ENCODE assay signal across 14 cellular contexts in the genomic region with DNA sequence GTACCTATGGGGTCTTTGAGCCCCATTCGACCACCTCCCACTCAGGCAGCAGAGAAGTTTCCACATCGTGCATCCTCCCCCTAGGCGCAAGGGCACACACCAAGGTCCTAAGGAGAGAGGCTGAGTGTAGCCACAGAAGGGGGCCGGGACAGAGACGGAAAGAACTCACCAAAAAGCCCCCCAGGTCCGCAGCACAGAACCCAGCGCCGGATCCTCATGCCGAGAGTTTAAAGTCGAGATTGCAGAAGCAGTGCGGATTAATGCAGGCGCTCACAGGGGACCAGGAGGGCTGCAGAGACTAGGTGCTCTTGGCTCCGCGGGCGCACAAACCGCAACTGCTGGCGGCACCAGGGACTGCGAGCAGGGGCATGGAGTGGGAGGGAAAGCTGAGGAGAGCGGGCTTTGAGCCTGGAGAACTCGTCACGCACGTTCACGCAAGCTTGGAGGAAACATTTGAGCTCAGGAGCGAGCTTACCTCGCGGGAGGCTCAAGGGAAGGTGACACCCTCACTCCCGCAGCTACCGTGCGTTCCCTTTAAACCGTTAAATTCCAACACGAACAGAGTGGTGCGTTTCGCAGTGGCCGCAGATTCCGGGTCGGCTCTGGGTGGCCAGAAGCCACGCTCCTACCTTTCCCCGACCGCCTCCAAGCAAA. TPM values are rescaled to one million over a fixed set of nuclear protein-coding genes. Genes with fewer than 3 reads are reported as not detected.
DNase-seq lines count a peak whose midpoint lies in the region; ATAC-seq and TF ChIP-seq lines count a peak whose summit lies in the region.
"Had no signal": no experiment of that assay in that cellular context is flagged by ENCODE, and none has a peak within 500 bp of the region (broad histone marks: within the 10 kb centered on the region; RNA-seq: fewer than 3 reads in every experiment).

No MANE protein-coding gene starts in this region.

- H4K8ac ChIP-seq in H9 (replicated peaks; ENCODE audit: insufficient read length, low read depth, low read length), result no peak overlapping the region

- H3K36me3 ChIP-seq in ES-I3 (ENCODE audit: insufficient read depth, low read length) (no peaks in the 10 kb centered on the region), osteoblast (ENCODE audit: insufficient read depth, low read length) (no peaks in the 10 kb centered on the region)
- H3K36me3 ChIP-seq: colonic mucosa, HAP-1, thoracic aorta had no signal

- H2BK120ac ChIP-seq in H9 (ENCODE audit: low read depth, low read length, poor library complexity, severe bottlenecking), result no peak overlapping the region

- ATAC-seq in central memory CD8-positive, alpha-beta T cell (replicated peaks; ENCODE audit: extremely low read depth, poor library complexity, severe bottlenecking), result no peak
- no peak for ATAC-seq in GM18868 (IDR thresholded peaks at IDR 0.05; ENCODE audit: unreplicated experiment)

- peaks cover 99% of the 10 kb centered on the region for H3K27me3 Mint-ChIP-seq in H9 (ENCODE audit: low read depth)
- peaks cover 97% of the 10 kb centered on the region for H3K27me3 Mint-ChIP-seq in central memory CD8-positive, alpha-beta T cell

- no peak overlapping the region for H3K27ac Mint-ChIP-seq in H9
- H3K27ac Mint-ChIP-seq in central memory CD8-positive, alpha-beta T cell (ENCODE audit: low read depth), result peak overlapping the region; percentile 19

- H3K9ac ChIP-seq in ES-I3 (ENCODE audit: low read depth, low read length) (peak overlapping the region; percentile 22; the same call in 1 of the 2 replicates), H9 (ENCODE audit: extremely low read depth, insufficient read length, low read length) (no peak overlapping the region)

- H4K20me1 ChIP-seq in H9 (ENCODE audit: control insufficient read depth, insufficient read depth, insufficient read length) (no peaks in the 10 kb centered on the region), osteoblast (ENCODE audit: insufficient read depth, low read length) (no peaks in the 10 kb centered on the region)

- no peaks in the 10 kb centered on the region for H3K36me3 Mint-ChIP-seq in H9 (ENCODE audit: insufficient read depth in 1 of 3, low read depth in 3 of 3)
- peaks cover 7% of the 10 kb centered on the region for H3K36me3 Mint-ChIP-seq in central memory CD8-positive, alpha-beta T cell (ENCODE audit: insufficient read depth)

- H3K4me1 ChIP-seq in ES-I3 (ENCODE audit: insufficient read depth, low read length), result peaks cover 25% of the 10 kb centered on the region
- H3K4me1 ChIP-seq in H9 (ENCODE audit: insufficient read depth, low read length), result peaks cover 4% of the 10 kb centered on the region
- H3K4me1 ChIP-seq in osteoblast (ENCODE audit: insufficient read depth, low read length), result no peaks in the 10 kb centered on the region
- H3K4me1 ChIP-seq: colonic mucosa, HAP-1 had no signal

- no peak overlapping the region for H2BK20ac ChIP-seq in H9 (ENCODE audit: low read depth, low read length, poor library complexity, severe bottlenecking)

- no peak overlapping the region for H2AK5ac ChIP-seq in H9 (ENCODE audit: insufficient read length, low read length)

- no peak overlapping the region for H3K18ac ChIP-seq in H9 (ENCODE audit: insufficient read length, low read depth, low read length)

- WGBS in H9 (ENCODE audit: extremely low coverage, insufficient read length, low lambda C conversion rate), result no CpG with 5 or more reads among the region's 39 CpGs

- H3K27me3 ChIP-seq in H9 (ENCODE audit: insufficient read depth, low read length), result peaks cover 90% of the 10 kb centered on the region
- peaks cover 32% of the 10 kb centered on the region for H3K27me3 ChIP-seq in osteoblast (ENCODE audit: insufficient read depth, low read length)

- peaks cover 3% of the 10 kb centered on the region in 2 experiments for H3K9me3 Mint-ChIP-seq in H9
- H3K9me3 Mint-ChIP-seq in central memory CD8-positive, alpha-beta T cell, result peaks cover 6% of the 10 kb centered on the region

- no peak overlapping the region for H3K4ac ChIP-seq in H9 (ENCODE audit: low read depth, low read length)

- H3K9me3 ChIP-seq in ES-I3 (ENCODE audit: control insufficient read depth, insufficient read depth, low read length) (no peaks in the 10 kb centered on the region), H9 (ENCODE audit: control insufficient read depth, low read depth, low read length) (no peaks in the 10 kb centered on the region), osteoblast (ENCODE audit: low read depth, low read length) (no peaks in the 10 kb centered on the region)
- H3K9me3 ChIP-seq: colonic mucosa, HAP-1, thoracic aorta had no signal

- H4K91ac ChIP-seq in H9 (ENCODE audit: insufficient read length, low read depth, low read length), result no peak overlapping the region

- no peak overlapping the region for H3K23ac ChIP-seq in H9 (ENCODE audit: insufficient read length, low read depth, low read length)

- H3K56ac ChIP-seq in H9 (ENCODE audit: insufficient read length, low read depth, low read length), result no peak overlapping the region

- H3K4me2 ChIP-seq in H9 (ENCODE audit: insufficient read depth, insufficient read length, low read length) (no peak overlapping the region), osteoblast (ENCODE audit: insufficient read depth, low read length) (no peak overlapping the region)

- H3K79me1 ChIP-seq in H9 (ENCODE audit: insufficient read depth, low read depth, low read length, poor library complexity, severe bottlenecking), result no peaks in the 10 kb centered on the region

- H3K27ac ChIP-seq in H9 (ENCODE audit: insufficient read length, low read depth, low read length), result no peak overlapping the region
- H3K27ac ChIP-seq in osteoblast (ENCODE audit: low read depth, low read length), result no peak overlapping the region
- H3K27ac ChIP-seq: colonic mucosa, thoracic aorta had no signal

- H2AFZ ChIP-seq in H9 (ENCODE audit: low read length) (no peak overlapping the region), osteoblast (ENCODE audit: low read length) (no peak overlapping the region)

- H2BK15ac ChIP-seq in H9 (ENCODE audit: low read depth, low read length), result no peak overlapping the region

- H4K5ac ChIP-seq in H9 (ENCODE audit: insufficient read length, low read depth, low read length), result no peak overlapping the region

- 0 out of 2 replicates have a peak overlapping the region, but pooled peaks have one; percentile 2 for H3K14ac ChIP-seq in H9 (ENCODE audit: insufficient read depth, low read length)

- H3K79me2 ChIP-seq in H9 (ENCODE audit: insufficient read depth, low read length), result no peaks in the 10 kb centered on the region
- no peaks in the 10 kb centered on the region for H3K79me2 ChIP-seq in osteoblast (ENCODE audit: insufficient read depth, low read length)

- no peak overlapping the region for H3T11ph ChIP-seq in H9 (ENCODE audit: low read length)

- TF ChIP-seq CTCF in H9 (conservative IDR thresholded peaks at IDR 0.05) (peak; percentile 31; the same call in 2 of the 3 replicates), osteoblast (IDR thresholded peaks at IDR 0.05; ENCODE audit: extremely low read depth, low read depth, low read length) (no peak)

- peaks cover 12% of the 10 kb centered on the region for H3K23me2 ChIP-seq in H9 (ENCODE audit: insufficient read length, low read depth, low read length, poor library complexity, severe bottlenecking)

- DNase-seq in H9 (no peak), osteoblast (ENCODE audit: insufficient read length, low spot score, missing footprints) (peak; percentile 87), EL (no peak), NCI-H69 (lab: John Stamatoyannopoulos, UW) (no peak)
- no peak for DNase-seq in central memory CD8-positive, alpha-beta T cell (ENCODE audit: low spot score in 2 of 2)
- DNase-seq: activated naive CD4-positive, alpha-beta T cell; colonic mucosa; COR-L47; islet precursor cell; NCI-H1436 treated with DMSO at 0.1 percent for 48 hours had no signal

- no peak overlapping the region for H2BK12ac ChIP-seq in H9 (ENCODE audit: insufficient read length, low read depth, low read length)

- no peak overlapping the region for H3K4me3 ChIP-seq in osteoblast (ENCODE audit: insufficient read depth, low read length)
- H3K4me3 ChIP-seq: colonic mucosa, HAP-1, thoracic aorta had no signal

- peak overlapping the region; percentile 14 to 47 for H3K4me3 Mint-ChIP-seq in H9
- no peak overlapping the region for H3K4me3 Mint-ChIP-seq in central memory CD8-positive, alpha-beta T cell

- H3K4me1 Mint-ChIP-seq in H9, result peaks cover 39 to 52% of the 10 kb centered on the region in 2 experiments
- H3K4me1 Mint-ChIP-seq in central memory CD8-positive, alpha-beta T cell, result peaks cover 9% of the 10 kb centered on the region

- H2BK5ac ChIP-seq in H9 (ENCODE audit: insufficient read length, low read length), result no peak overlapping the region

RNA-seq across cellular contexts. Expression of gene NKX3-2, which starts 8.5 kb away (rescaled TPM):
- total RNA-seq in H9 (2021) (1.9 and 2.3 TPM in 2 replicates), osteoblast (0.72 and 1.2 TPM in 2 replicates)

RNA-seq across cellular contexts. Expression of gene RAB28, which starts 51.7 kb away (rescaled TPM):
- total RNA-seq in H9 (2021), result 17.7 and 19.8 TPM in 2 replicates
- 12.3 and 13.3 TPM in 2 replicates for total RNA-seq in osteoblast
